Comparison of ENCODE assay signal across 8 cellular contexts in genomic region chr12:81942588-81942987, GRCh38.
DNase-seq lines count a peak whose midpoint lies in the region; ATAC-seq, FAIRE-seq and TF ChIP-seq lines count a peak whose summit lies in the region.

No MANE protein-coding gene starts in this region.

- H3K27ac Mint-ChIP-seq in natural killer cell: peak overlapping the region; percentile 78 to 81

- peak; percentile 77 for ATAC-seq in HG03060 (IDR thresholded peaks at IDR 0.05; ENCODE audit: low read depth, unreplicated experiment)
- ATAC-seq in natural killer cell: peak; percentile 75 to 85 (median 81)

- FAIRE-seq in RCC 7860 (lab: Jason Lieb, UNC): no peak

- H3K4me1 Mint-ChIP-seq in natural killer cell: peaks cover 49 to 59% of the 10 kb centered on the region in 2 donors

- no peak for TF ChIP-seq CTCF in natural killer cell (IDR thresholded peaks at IDR 0.05)

- intact Hi-C loops in natural killer cell (cut with micrococcal nuclease): no loop called here

- peak overlapping the region; percentile 84 for H3K4me3 Mint-ChIP-seq in natural killer cell

- H3K27me3 Mint-ChIP-seq in natural killer cell (ENCODE audit: low read depth in 2 of 2): no peaks in the 10 kb centered on the region

- no peaks in the 10 kb centered on the region for H3K36me3 Mint-ChIP-seq in natural killer cell

- no peaks in the 10 kb centered on the region for H3K9me3 Mint-ChIP-seq in natural killer cell

- DNase-seq in DMS53 (lab: John Stamatoyannopoulos, UW) (peak; percentile 16), DMS53 treated with DMSO at 0.1 percent for 48 hours (lab: John Stamatoyannopoulos, UW; ENCODE audit: unreplicated experiment) (no peak), RCC 7860 (ENCODE audit: low spot score) (peak; percentile 8), natural killer cell (no peak), GM03348 (ENCODE audit: low spot score) (no peak), NCI-H345 treated with DMSO at 0.1 percent for 48 hours (lab: John Stamatoyannopoulos, UW; ENCODE audit: unreplicated experiment) (no peak), NCI-H1092 (lab: John Stamatoyannopoulos, UW) (no peak)

Comparison
In these comparisons a context has a peak if more than half of its experiments do, and no peak if none do; other contexts are left out.
1. DNase-seq: peak in DMS53 (single experiment) and RCC 7860 (single experiment); none in DMS53 treated with DMSO at 0.1 percent for 48 hours (single experiment), natural killer cell (single experiment), GM03348 (single experiment), NCI-H345 treated with DMSO at 0.1 percent for 48 hours (single experiment) and NCI-H1092 (single experiment).